ENCODE assay signal across 14 cellular contexts in the genomic region with DNA sequence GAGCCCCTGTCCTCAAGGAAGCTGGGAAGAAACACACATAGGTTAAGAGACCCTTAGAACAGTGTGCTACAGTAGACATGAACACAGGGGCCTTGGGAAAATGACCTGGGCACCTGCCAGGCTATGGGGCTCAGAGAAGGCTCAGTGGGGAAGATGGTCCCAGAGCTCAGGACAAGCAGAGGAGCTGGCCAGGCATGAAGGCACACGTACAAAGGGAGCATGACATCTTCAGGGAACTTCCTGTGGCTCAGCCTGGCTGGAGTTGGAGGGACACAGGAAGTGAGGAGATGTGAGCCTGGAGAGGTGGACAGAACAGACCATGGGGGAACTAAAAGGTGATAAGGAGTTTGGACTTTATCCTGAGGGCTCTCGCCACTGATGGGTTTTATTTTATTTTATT. TPM values are rescaled to one million over a fixed set of nuclear protein-coding genes. Genes with fewer than 3 reads are reported as not detected.
DNase-seq lines count a peak whose midpoint lies in the region; ATAC-seq and TF ChIP-seq lines count a peak whose summit lies in the region.
"Had no signal": no experiment of that assay in that cellular context is flagged by ENCODE, and none has a peak within 500 bp of the region (broad histone marks: within the 10 kb centered on the region; RNA-seq: fewer than 3 reads in every experiment).

No MANE protein-coding gene starts in this region.

- 0 out of 22 replicates have a peak overlapping the region, but pooled peaks of 1 of the 11 experiments have one; percentile 2 for H3K9ac ChIP-seq in BLaER1 treated with 17β-estradiol and CSF1 and Interleukin-3, amounts not matched to agents 10 nM and 100 nM
- H3K9ac ChIP-seq in MM.1S (ENCODE audit: low read length), result no peak overlapping the region

- CTCF ChIA-PET in CD8-positive, alpha-beta memory T cell (lab: Charles Lee), result interaction anchor here (1.2 to 1.9 kb wide), 3 partner anchors 8 to 47 kb away, joined by 3 to 9 read pairs (median 4); a partner anchor contains a TSS

- POLR2A ChIA-PET in CD8-positive, alpha-beta memory T cell (lab: Charles Lee), result no interaction called here

- peaks cover under 1% of the 10 kb centered on the region; the same call in 1 of the 2 replicates for H3K79me2 ChIP-seq in MM.1S (ENCODE audit: low read length)

- H3K4me2 ChIP-seq in BLaER1 treated with 17β-estradiol and CSF1 and Interleukin-3, amounts not matched to agents 10 nM and 100 nM, result peak overlapping the region in 6 of 11 experiments; percentile 5 to 100 (median 34); a peak in 7 of 22 replicates
- H3K4me2 ChIP-seq in MM.1S (ENCODE audit: low read depth, low read length), result no peak overlapping the region

- peaks cover 0 to 3% (median 0%) of the 10 kb centered on the region in 11 experiments; a peak in 3 of 22 replicates for H4K20me1 ChIP-seq in BLaER1 treated with 17β-estradiol and CSF1 and Interleukin-3, amounts not matched to agents 10 nM and 100 nM
- H4K20me1 ChIP-seq in MM.1S (ENCODE audit: insufficient read depth, low read length), result no peaks in the 10 kb centered on the region

- H3K4me3 ChIP-seq in BLaER1 treated with 17β-estradiol and CSF1 and Interleukin-3, amounts not matched to agents 10 nM and 100 nM, result no peak overlapping the region
- H3K4me3 ChIP-seq in Peyer's patch, result peak overlapping the region in 2 of 4 donors; percentile 6 to 63
- H3K4me3 ChIP-seq in gastroesophageal sphincter, result no peak overlapping the region
- H3K4me3 ChIP-seq in MM.1S (ENCODE audit: low read length), result no peak overlapping the region
- H3K4me3 ChIP-seq in CD8-positive, alpha-beta memory T cell (ENCODE audit: low read length), result no peak overlapping the region
- H3K4me3 ChIP-seq: HAP-1, spleen had no signal

- H3F3A ChIP-seq in MM.1S (ENCODE audit: insufficient read depth, low read length), result peaks cover 24% of the 10 kb centered on the region

- no peaks in the 10 kb centered on the region for H3K9me2 ChIP-seq in MM.1S (replicated peaks; ENCODE audit: insufficient read depth, low read length)

- no peak for ATAC-seq in gastroesophageal sphincter
- ATAC-seq in natural killer cell treated with Interleukin-12 subunit alpha and Interleukin-12 subunit beta and Interleukin-15 and Interleukin-18, amount 100 ng/mL, for 72 hours, result no peak

- H3K9me3 ChIP-seq in BLaER1 treated with 17β-estradiol and CSF1 and Interleukin-3, amounts not matched to agents 10 nM and 100 nM (replicated peaks in 1 of 11), result no peaks in the 10 kb centered on the region
- no peaks in the 10 kb centered on the region for H3K9me3 ChIP-seq in Peyer's patch
- no peaks in the 10 kb centered on the region for H3K9me3 ChIP-seq in gastroesophageal sphincter
- H3K9me3 ChIP-seq in MM.1S (replicated peaks; ENCODE audit: insufficient read depth, low read length), result no peaks in the 10 kb centered on the region
- H3K9me3 ChIP-seq in CD8-positive, alpha-beta memory T cell (ENCODE audit: low read length), result no peaks in the 10 kb centered on the region
- H3K9me3 ChIP-seq: HAP-1, spleen had no signal

- H3K4me1 Mint-ChIP-seq in neural crest cell, result peaks cover 60% of the 10 kb centered on the region
- peaks cover 35% of the 10 kb centered on the region in 2 donors for H3K4me1 Mint-ChIP-seq in natural killer cell treated with Interleukin-12 subunit alpha and Interleukin-12 subunit beta and Interleukin-15 and Interleukin-18, amount 100 ng/mL, for 72 hours (ENCODE audit: low read depth in 2 of 2)
- H3K4me1 Mint-ChIP-seq in CD8-positive, alpha-beta memory T cell, result peaks cover 35 to 46% (median 37%) of the 10 kb centered on the region in 3 donors
- peaks cover 26% of the 10 kb centered on the region for H3K4me1 Mint-ChIP-seq in activated T-helper 2 cell treated with anti-CD3 and anti-CD28 coated beads, Interferon-gamma antibody, Interleukin-2, Interleukin-4, amounts not matched to agents 10 μg/mL and 5 μg/mL and 100 μg/mL, durations not matched to agents 14 hours and 24 hours and 36 hours (ENCODE audit: low read depth)

- DNase-seq in Peyer's patch (no peak), neural crest cell (ENCODE audit: low read depth, low spot score) (no peak), MM.1S (no peak)
- DNase-seq in natural killer cell treated with Interleukin-12 subunit alpha and Interleukin-12 subunit beta and Interleukin-15 and Interleukin-18, amount 100 ng/mL, for 72 hours (ENCODE audit: low spot score), result no peak
- DNase-seq in CD8-positive, alpha-beta memory T cell, result no peak
- no peak for DNase-seq in activated T-helper 2 cell treated with anti-CD3 and anti-CD28 coated beads, Interferon-gamma antibody, Interleukin-2, Interleukin-4, amounts not matched to agents 10 μg/mL and 5 μg/mL and 100 μg/mL, durations not matched to agents 14 hours and 24 hours and 36 hours (ENCODE audit: low spot score)
- DNase-seq: activated naive CD4-positive, alpha-beta T cell treated with anti-CD3 and anti-CD28 coated beads, Interleukin-2, amount 10 ng/mL, durations not matched to agents 7 days and 5 days; NCI-H1105; NCI-H226; spleen had no signal

- intact Hi-C loops in activated T-helper 2 cell treated with anti-CD3 and anti-CD28 coated beads, Interferon-gamma antibody, Interleukin-2, Interleukin-4, amounts not matched to agents 10 μg/mL and 5 μg/mL and 100 μg/mL, durations not matched to agents 14 hours and 24 hours and 36 hours (cut with micrococcal nuclease), result no loop called here

- H3K27me3 Mint-ChIP-seq in neural crest cell (ENCODE audit: low read depth), result peaks cover 58% of the 10 kb centered on the region
- H3K27me3 Mint-ChIP-seq in natural killer cell treated with Interleukin-12 subunit alpha and Interleukin-12 subunit beta and Interleukin-15 and Interleukin-18, amount 100 ng/mL, for 72 hours, result peaks cover 16 to 19% of the 10 kb centered on the region in 2 donors
- H3K27me3 Mint-ChIP-seq in CD8-positive, alpha-beta memory T cell, result peaks cover 19 to 29% of the 10 kb centered on the region in 2 donors
- H3K27me3 Mint-ChIP-seq in activated T-helper 2 cell treated with anti-CD3 and anti-CD28 coated beads, Interferon-gamma antibody, Interleukin-2, Interleukin-4, amounts not matched to agents 10 μg/mL and 5 μg/mL and 100 μg/mL, durations not matched to agents 14 hours and 24 hours and 36 hours (ENCODE audit: low read depth), result peaks cover 25% of the 10 kb centered on the region

- WGBS in gastroesophageal sphincter (ENCODE audit: low coverage in 1 of 2), 2 donors, result 58% methylated on average over 2 of the region's 2 CpGs; no CpG with 5 or more reads in 1 of the 2 donors

- H3K36me3 Mint-ChIP-seq in neural crest cell (ENCODE audit: low read depth), result peaks cover 2% of the 10 kb centered on the region
- H3K36me3 Mint-ChIP-seq in natural killer cell treated with Interleukin-12 subunit alpha and Interleukin-12 subunit beta and Interleukin-15 and Interleukin-18, amount 100 ng/mL, for 72 hours, result no peaks in the 10 kb centered on the region
- peaks cover 0 to 12% (median 0%) of the 10 kb centered on the region in 3 donors for H3K36me3 Mint-ChIP-seq in CD8-positive, alpha-beta memory T cell
- H3K36me3 Mint-ChIP-seq in activated T-helper 2 cell treated with anti-CD3 and anti-CD28 coated beads, Interferon-gamma antibody, Interleukin-2, Interleukin-4, amounts not matched to agents 10 μg/mL and 5 μg/mL and 100 μg/mL, durations not matched to agents 14 hours and 24 hours and 36 hours (ENCODE audit: low read depth), result peaks cover 8% of the 10 kb centered on the region

- peak overlapping the region; percentile 68 for H3K4me3 Mint-ChIP-seq in neural crest cell
- no peak overlapping the region for H3K4me3 Mint-ChIP-seq in natural killer cell treated with Interleukin-12 subunit alpha and Interleukin-12 subunit beta and Interleukin-15 and Interleukin-18, amount 100 ng/mL, for 72 hours
- H3K4me3 Mint-ChIP-seq in CD8-positive, alpha-beta memory T cell, result peak overlapping the region in 2 of 7 donors; percentile 16 to 37
- H3K4me3 Mint-ChIP-seq in activated T-helper 2 cell treated with anti-CD3 and anti-CD28 coated beads, Interferon-gamma antibody, Interleukin-2, Interleukin-4, amounts not matched to agents 10 μg/mL and 5 μg/mL and 100 μg/mL, durations not matched to agents 14 hours and 24 hours and 36 hours (ENCODE audit: low read depth), result no peak overlapping the region
- H3K4me3 Mint-ChIP-seq: activated naive CD4-positive, alpha-beta T cell treated with anti-CD3 and anti-CD28 coated beads, Interleukin-2, amount 10 ng/mL, durations not matched to agents 7 days and 5 days; memory B cell had no signal

- TF ChIP-seq EP300 in gastroesophageal sphincter (IDR thresholded peaks at IDR 0.05), result no peak

- no peak overlapping the region for H3K27ac Mint-ChIP-seq in neural crest cell (ENCODE audit: unreplicated experiment)
- peak overlapping the region in 1 of 2 donors; percentile 7 for H3K27ac Mint-ChIP-seq in natural killer cell treated with Interleukin-12 subunit alpha and Interleukin-12 subunit beta and Interleukin-15 and Interleukin-18, amount 100 ng/mL, for 72 hours
- peak overlapping the region in 3 of 8 donors; percentile 12 to 50 (median 33) for H3K27ac Mint-ChIP-seq in CD8-positive, alpha-beta memory T cell
- H3K27ac Mint-ChIP-seq in activated T-helper 2 cell treated with anti-CD3 and anti-CD28 coated beads, Interferon-gamma antibody, Interleukin-2, Interleukin-4, amounts not matched to agents 10 μg/mL and 5 μg/mL and 100 μg/mL, durations not matched to agents 14 hours and 24 hours and 36 hours, result no peak overlapping the region
- H3K27ac Mint-ChIP-seq: activated naive CD4-positive, alpha-beta T cell treated with anti-CD3 and anti-CD28 coated beads, Interleukin-2, amount 10 ng/mL, durations not matched to agents 7 days and 5 days; memory B cell had no signal

- TF ChIP-seq CTCF in Peyer's patch (IDR thresholded peaks at IDR 0.05), result no peak
- TF ChIP-seq CTCF in gastroesophageal sphincter (IDR thresholded peaks at IDR 0.05), result no peak
- TF ChIP-seq CTCF in neural crest cell (conservative IDR thresholded peaks at IDR 0.05), result no peak
- TF ChIP-seq CTCF in MM.1S (IDR thresholded peaks at IDR 0.05; ENCODE audit: low read length), result no peak

- H3K9me3 Mint-ChIP-seq in neural crest cell, result no peaks in the 10 kb centered on the region
- no peaks in the 10 kb centered on the region for H3K9me3 Mint-ChIP-seq in natural killer cell treated with Interleukin-12 subunit alpha and Interleukin-12 subunit beta and Interleukin-15 and Interleukin-18, amount 100 ng/mL, for 72 hours
- no peaks in the 10 kb centered on the region for H3K9me3 Mint-ChIP-seq in CD8-positive, alpha-beta memory T cell
- no peaks in the 10 kb centered on the region for H3K9me3 Mint-ChIP-seq in activated T-helper 2 cell treated with anti-CD3 and anti-CD28 coated beads, Interferon-gamma antibody, Interleukin-2, Interleukin-4, amounts not matched to agents 10 μg/mL and 5 μg/mL and 100 μg/mL, durations not matched to agents 14 hours and 24 hours and 36 hours
- H3K9me3 Mint-ChIP-seq: activated naive CD4-positive, alpha-beta T cell treated with anti-CD3 and anti-CD28 coated beads, Interleukin-2, amount 10 ng/mL, durations not matched to agents 7 days and 5 days; memory B cell had no signal

- H3K36me3 ChIP-seq in BLaER1 treated with 17β-estradiol and CSF1 and Interleukin-3, amounts not matched to agents 10 nM and 100 nM, result peaks cover 0 to 37% (median 27%) of the 10 kb centered on the region in 11 experiments; a peak in 15 of 22 replicates
- H3K36me3 ChIP-seq in Peyer's patch (peaks cover 0 to 34% (median 0%) of the 10 kb centered on the region in 3 donors), gastroesophageal sphincter (peaks cover 0 to 36% of the 10 kb centered on the region in 2 donors), MM.1S (replicated peaks; ENCODE audit: insufficient read depth, low read length) (no peaks in the 10 kb centered on the region)
- no peaks in the 10 kb centered on the region for H3K36me3 ChIP-seq in CD8-positive, alpha-beta memory T cell (ENCODE audit: insufficient read depth, low read length)

- peaks cover 52 to 73% (median 66%) of the 10 kb centered on the region in 10 experiments for H3K4me1 ChIP-seq in BLaER1 treated with 17β-estradiol and CSF1 and Interleukin-3, amounts not matched to agents 10 nM and 100 nM
- H3K4me1 ChIP-seq in Peyer's patch (peaks cover 0 to 30% (median 20%) of the 10 kb centered on the region in 4 donors), gastroesophageal sphincter (peaks cover 0 to 94% (median 28%) of the 10 kb centered on the region in 3 donors), MM.1S (ENCODE audit: low read length) (peaks cover 16% of the 10 kb centered on the region)
- peaks cover 38% of the 10 kb centered on the region for H3K4me1 ChIP-seq in CD8-positive, alpha-beta memory T cell (ENCODE audit: insufficient read depth, low read length)

- no peak overlapping the region for H2AFZ ChIP-seq in MM.1S (ENCODE audit: low read length)

- H3K27me3 ChIP-seq in BLaER1 treated with 17β-estradiol and CSF1 and Interleukin-3, amounts not matched to agents 10 nM and 100 nM, result peaks cover 13 to 29% (median 17%) of the 10 kb centered on the region in 11 experiments
- H3K27me3 ChIP-seq in Peyer's patch, result no peaks in the 10 kb centered on the region
- no peaks in the 10 kb centered on the region for H3K27me3 ChIP-seq in gastroesophageal sphincter
- H3K27me3 ChIP-seq in MM.1S (replicated peaks; ENCODE audit: insufficient read depth, low read length), result peaks cover 45% of the 10 kb centered on the region
- H3K27me3 ChIP-seq in CD8-positive, alpha-beta memory T cell (ENCODE audit: insufficient read depth, low read length, poor library complexity, severe bottlenecking), result no peaks in the 10 kb centered on the region

- H3K27ac ChIP-seq in BLaER1 treated with 17β-estradiol and CSF1 and Interleukin-3, amounts not matched to agents 10 nM and 100 nM, result no peak overlapping the region
- H3K27ac ChIP-seq in Peyer's patch (peak overlapping the region in 3 of 4 donors; percentile 51 to 98 (median 98)), gastroesophageal sphincter (peak overlapping the region in 3 of 4 donors; percentile 84 to 99 (median 91)), MM.1S (ENCODE audit: low read length) (no peak overlapping the region)
- no peak overlapping the region for H3K27ac ChIP-seq in CD8-positive, alpha-beta memory T cell (ENCODE audit: low read depth, low read length)
- H3K27ac ChIP-seq: spleen had no signal

- TF ChIP-seq POLR2A in Peyer's patch (IDR thresholded peaks at IDR 0.05) (no peak), gastroesophageal sphincter (IDR thresholded peaks at IDR 0.05) (no peak)

RNA-seq across cellular contexts. Expression of a gene that starts 3.8 kb away (rescaled TPM):
- total RNA-seq in Peyer's patch, result 10 to 100 TPM; 42.5 to 83.3 (median 46.7) TPM
- 10 to 100 TPM; 12.5 to 16.8 (median 13.9) TPM for total RNA-seq in gastroesophageal sphincter
- 23.2 and 25.1 TPM in 2 replicates for total RNA-seq in neural crest cell
- total RNA-seq in natural killer cell treated with Interleukin-12 subunit alpha and Interleukin-12 subunit beta and Interleukin-15 and Interleukin-18, amount 100 ng/mL, for 72 hours, result 10 to 100 TPM; 28.8 to 36.3 TPM
- 10 to 100 TPM; 43.4 to 47.2 TPM for total RNA-seq in CD8-positive, alpha-beta memory T cell
- polyA plus RNA-seq in CD8-positive, alpha-beta memory T cell, result 49.5 TPM
- total RNA-seq in activated T-helper 2 cell treated with anti-CD3 and anti-CD28 coated beads, Interferon-gamma antibody, Interleukin-2, Interleukin-4, amounts not matched to agents 10 μg/mL and 5 μg/mL and 100 μg/mL, durations not matched to agents 14 hours and 24 hours and 36 hours, result 56.9 and 58.0 TPM in 2 replicates

RNA-seq across cellular contexts. Expression of a gene that starts 4.2 kb away (rescaled TPM):
- 100 to 1,000 TPM in 3 of 4 donors, 10 to 100 TPM in 1; 13.2 to 166 (median 145) TPM for total RNA-seq in Peyer's patch
- total RNA-seq in gastroesophageal sphincter, result 10 to 100 TPM; 13.1 to 25.8 (median 16.1) TPM
- total RNA-seq in neural crest cell, result 0.50 and 0.77 TPM in 2 replicates
- total RNA-seq in natural killer cell treated with Interleukin-12 subunit alpha and Interleukin-12 subunit beta and Interleukin-15 and Interleukin-18, amount 100 ng/mL, for 72 hours, result not detected
- total RNA-seq in CD8-positive, alpha-beta memory T cell, result under 1 TPM; 0.16 to 0.31 TPM
- 1.3 TPM for polyA plus RNA-seq in CD8-positive, alpha-beta memory T cell
- total RNA-seq in activated T-helper 2 cell treated with anti-CD3 and anti-CD28 coated beads, Interferon-gamma antibody, Interleukin-2, Interleukin-4, amounts not matched to agents 10 μg/mL and 5 μg/mL and 100 μg/mL, durations not matched to agents 14 hours and 24 hours and 36 hours, result 0.18 and 0.39 TPM in 2 replicates

RNA-seq across cellular contexts. Expression of a gene that starts 8.5 kb away (rescaled TPM):
- total RNA-seq in Peyer's patch (10 to 100 TPM; 33.5 to 89.2 (median 65.0) TPM), gastroesophageal sphincter (100 to 1,000 TPM in 2 of 4 donors, 10 to 100 TPM in 2; 57.9 to 128 (median 87.7) TPM), neural crest cell (77.7 and 80.0 TPM in 2 replicates)
- 10 to 100 TPM; 26.0 to 31.1 TPM for total RNA-seq in natural killer cell treated with Interleukin-12 subunit alpha and Interleukin-12 subunit beta and Interleukin-15 and Interleukin-18, amount 100 ng/mL, for 72 hours
- total RNA-seq in CD8-positive, alpha-beta memory T cell, result 10 to 100 TPM; 38.9 to 40.9 TPM
- polyA plus RNA-seq in CD8-positive, alpha-beta memory T cell, result 120 TPM
- 49.0 and 51.0 TPM in 2 replicates for total RNA-seq in activated T-helper 2 cell treated with anti-CD3 and anti-CD28 coated beads, Interferon-gamma antibody, Interleukin-2, Interleukin-4, amounts not matched to agents 10 μg/mL and 5 μg/mL and 100 μg/mL, durations not matched to agents 14 hours and 24 hours and 36 hours

RNA-seq across cellular contexts. Expression of a gene that starts 41.3 kb away (rescaled TPM):
- 100 to 1,000 TPM; 111 to 137 (median 117) TPM for total RNA-seq in Peyer's patch
- 100 to 1,000 TPM in 1 of 4 donors, 10 to 100 TPM in 3; 80.8 to 144 (median 92.3) TPM for total RNA-seq in gastroesophageal sphincter
- 125 and 152 TPM in 2 replicates for total RNA-seq in neural crest cell
- 100 to 1,000 TPM; 149 to 223 TPM for total RNA-seq in natural killer cell treated with Interleukin-12 subunit alpha and Interleukin-12 subunit beta and Interleukin-15 and Interleukin-18, amount 100 ng/mL, for 72 hours
- 100 to 1,000 TPM; 181 to 207 TPM for total RNA-seq in CD8-positive, alpha-beta memory T cell
- 576 TPM for polyA plus RNA-seq in CD8-positive, alpha-beta memory T cell
- total RNA-seq in activated T-helper 2 cell treated with anti-CD3 and anti-CD28 coated beads, Interferon-gamma antibody, Interleukin-2, Interleukin-4, amounts not matched to agents 10 μg/mL and 5 μg/mL and 100 μg/mL, durations not matched to agents 14 hours and 24 hours and 36 hours, result 237 and 247 TPM in 2 replicates

RNA-seq across cellular contexts. Expression of a gene that starts 41.8 kb away (rescaled TPM):
- not detected for total RNA-seq in Peyer's patch
- 1 to 10 TPM in 1 of 4 donors, under 1 TPM in 2, not detected in 1; 0.35 to 1.9 (median 0.40) TPM for total RNA-seq in gastroesophageal sphincter
- total RNA-seq in neural crest cell, result 9.8 and 10.0 TPM in 2 replicates
- 1 to 10 TPM; 3.6 to 9.3 TPM for total RNA-seq in natural killer cell treated with Interleukin-12 subunit alpha and Interleukin-12 subunit beta and Interleukin-15 and Interleukin-18, amount 100 ng/mL, for 72 hours
- total RNA-seq in CD8-positive, alpha-beta memory T cell, result 1 to 10 TPM; 6.4 to 7.3 TPM
- 0.99 TPM for polyA plus RNA-seq in CD8-positive, alpha-beta memory T cell
- 10.7 and 11.5 TPM in 2 replicates for total RNA-seq in activated T-helper 2 cell treated with anti-CD3 and anti-CD28 coated beads, Interferon-gamma antibody, Interleukin-2, Interleukin-4, amounts not matched to agents 10 μg/mL and 5 μg/mL and 100 μg/mL, durations not matched to agents 14 hours and 24 hours and 36 hours

Comparison
In these comparisons a context has a peak if more than half of its experiments do, and no peak if none do; other contexts are left out.
1. H3K27ac ChIP-seq: peak in Peyer's patch (3 of 4) and gastroesophageal sphincter (3 of 4); none in BLaER1 treated with 17β-estradiol and CSF1 and Interleukin-3, amounts not matched to agents 10 nM and 100 nM (0 of 11), MM.1S (single experiment) and CD8-positive, alpha-beta memory T cell (single experiment).